In genomic region chr19:53980553-53981407, GRCh38 we compare ENCODE assay signal across 9 cellular contexts. TPM values are rescaled to one million over a fixed set of nuclear protein-coding genes. Genes with fewer than 3 reads are reported as not detected.
DNase-seq lines count a peak whose midpoint lies in the region; FAIRE-seq and TF ChIP-seq lines count a peak whose summit lies in the region.
"Had no signal": no experiment of that assay in that cellular context is flagged by ENCODE, and none has a peak within 500 bp of the region (broad histone marks: within the 10 kb centered on the region; RNA-seq: fewer than 3 reads in every experiment).

No MANE protein-coding gene starts in this region.

- DNase-seq in AG10803 (ENCODE audit: low read depth) (no peak), HTR-8/SVneo (ENCODE audit: insufficient read length, low spot score) (peak; percentile 69), lung microvascular endothelial cell (ENCODE audit: low read depth in 2 of 2) (peak; percentile 78 to 88), tibial nerve (ENCODE audit: low spot score in 2 of 2) (no peak), NCI-H446 treated with DMSO at 0.1 percent for 48 hours (lab: John Stamatoyannopoulos, UW) (no peak), activated gamma-delta T cell treated with Interleukin-2 at 50 U/mL for 16 hours (no peak), inferior parietal cortex (ENCODE audit: extremely low spot score) (no peak)

- peaks cover 10% of the 10 kb centered on the region for H3K36me3 Mint-ChIP-seq in brain

- H3K27ac Mint-ChIP-seq in brain: peak overlapping the region; percentile 85 to 94 (median 92)

- H3K4me3 ChIP-seq in AG10803 (ENCODE audit: low read length) (peak overlapping the region; percentile 54), tibial nerve (peak overlapping the region in 1 of 4 donors; percentile 28)

- no peaks in the 10 kb centered on the region for H3K36me3 ChIP-seq in tibial nerve

- FAIRE-seq in HTR-8/SVneo (lab: Jason Lieb, UNC): peak; percentile 89

- no peak overlapping the region for H3K27ac ChIP-seq in tibial nerve

- TF ChIP-seq POLR2A in tibial nerve (IDR thresholded peaks at IDR 0.05): no peak

- peaks cover 0 to 65% of the 10 kb centered on the region in 2 donors for H3K27me3 ChIP-seq in tibial nerve

- peaks cover 0 to 5% (median 0%) of the 10 kb centered on the region in 4 donors for H3K9me3 ChIP-seq in tibial nerve

- H3K4me3 Mint-ChIP-seq in brain: peak overlapping the region; percentile 85 to 91 (median 88)

- H3K27me3 Mint-ChIP-seq in brain: peaks cover 23% of the 10 kb centered on the region

- peaks cover 0 to 11% (median 3%) of the 10 kb centered on the region in 5 experiments for H3K9me3 Mint-ChIP-seq in brain

- TF ChIP-seq CTCF in AG10803 (conservative IDR thresholded peaks at IDR 0.05; ENCODE audit: low read length) (no peak), brain (conservative IDR thresholded peaks at IDR 0.05) (no peak), tibial nerve (IDR thresholded peaks at IDR 0.05) (no peak)

- peaks cover 36% of the 10 kb centered on the region for H3K4me1 Mint-ChIP-seq in brain

- 26 to 28% methylated on average over 21 of the region's 21 CpGs for WGBS in tibial nerve, 2 donors

- TF ChIP-seq EP300 in tibial nerve (IDR thresholded peaks at IDR 0.05): no peak

- peaks cover 0 to 32% (median 0%) of the 10 kb centered on the region in 4 donors for H3K4me1 ChIP-seq in tibial nerve

RNA-seq across cellular contexts. Expression of gene CACNG6, which starts 10.7 kb away (rescaled TPM):
- not detected for polyA plus RNA-seq in brain (ENCODE audit: insufficient read depth, low read depth, low replicate concordance)
- total RNA-seq in lung microvascular endothelial cell: 0.20 and 1.5 TPM in 2 replicates
- total RNA-seq in tibial nerve: not detected
- total RNA-seq: activated naive CD4-positive, alpha-beta T cell treated with anti-CD3 and anti-CD28 coated beads, Interleukin-2, amount 50 U/mL, for 72 hours had no signal

RNA-seq across cellular contexts. Expression of gene CACNG8, which starts 18.0 kb away (rescaled TPM):
- 4.3 TPM for polyA plus RNA-seq in brain (ENCODE audit: insufficient read depth, low read depth, low replicate concordance)
- total RNA-seq in lung microvascular endothelial cell (under 0.01 and 0.22 TPM in 2 replicates), tibial nerve (not detected)
- total RNA-seq: activated naive CD4-positive, alpha-beta T cell treated with anti-CD3 and anti-CD28 coated beads, Interleukin-2, amount 50 U/mL, for 72 hours had no signal

Comparison
In these comparisons a context has a peak if more than half of its experiments do, and no peak if none do; other contexts are left out.
1. DNase-seq: peak in HTR-8/SVneo (single experiment) and lung microvascular endothelial cell (2 of 2); none in AG10803 (single experiment), tibial nerve (0 of 2), NCI-H446 treated with DMSO at 0.1 percent for 48 hours (single experiment), activated gamma-delta T cell treated with Interleukin-2 at 50 U/mL for 16 hours (single experiment) and inferior parietal cortex (single experiment).